Comparison of ENCODE assay signal across 27 cellular contexts in genomic region chr12:21308785-21309184, GRCh38. TPM values are rescaled to one million over a fixed set of nuclear protein-coding genes. Genes with fewer than 3 reads are reported as not detected.
DNase-seq lines count a peak whose midpoint lies in the region; ATAC-seq, FAIRE-seq and TF ChIP-seq lines count a peak whose summit lies in the region.
"Had no signal": no experiment of that assay in that cellular context is flagged by ENCODE, and none has a peak within 500 bp of the region (broad histone marks: within the 10 kb centered on the region; RNA-seq: fewer than 3 reads in every experiment).

No MANE protein-coding gene starts in this region.

- no peak for FAIRE-seq in endothelial cell of umbilical vein (lab: Jason Lieb, UNC)
- FAIRE-seq: GM12891, H54, HTR-8/SVneo, K562 had no signal

- no peaks in the 10 kb centered on the region for H3K4me1 Mint-ChIP-seq in activated T-cell treated with anti-CD3 and anti-CD28 coated beads, Interleukin-2, amount 50 U/mL, for 4 hours (ENCODE audit: low read depth)
- H3K4me1 Mint-ChIP-seq: CD4-positive, alpha-beta memory T cell had no signal

- no peaks in the 10 kb centered on the region for H3F3A ChIP-seq in Loucy (ENCODE audit: low read depth)

- H3K4me3 Mint-ChIP-seq in activated T-cell treated with anti-CD3 and anti-CD28 coated beads, Interleukin-2, amount 50 U/mL, for 4 hours, result no peak overlapping the region
- H3K4me3 Mint-ChIP-seq: CD4-positive, alpha-beta memory T cell had no signal

- DNase-seq in cerebellar cortex (ENCODE audit: low spot score) (peak; percentile 74), endothelial cell of umbilical vein (ENCODE audit: low read depth, low spot score) (peak; percentile 4), right lobe of liver (no peak)
- no peak for DNase-seq in activated T-cell treated with anti-CD3 and anti-CD28 coated beads, Interleukin-2, amount 50 U/mL, for 4 hours
- DNase-seq: CD4-positive, alpha-beta memory T cell; COR-L47; GDM1; Kasumi-1; MV-4-11; NCI-H1105 treated with DMSO at 0.1 percent for 48 hours; NCI-H2029; NCI-H2227 treated with DMSO at 0.1 percent for 48 hours; NCI-H526 treated with DMSO at 0.1 percent for 48 hours; PC-9; SJCRH30 had no signal

- no peaks in the 10 kb centered on the region for H3K9me3 Mint-ChIP-seq in activated T-cell treated with anti-CD3 and anti-CD28 coated beads, Interleukin-2, amount 50 U/mL, for 4 hours
- H3K9me3 Mint-ChIP-seq: CD4-positive, alpha-beta memory T cell had no signal

- no peak overlapping the region for H2AFZ ChIP-seq in Loucy (ENCODE audit: low read length)
- no peak overlapping the region for H2AFZ ChIP-seq in endothelial cell of umbilical vein (ENCODE audit: low read depth, low read length)
- H2AFZ ChIP-seq: PC-9 had no signal

- H3K9me3 ChIP-seq in Loucy (ENCODE audit: insufficient read depth, low read depth, low read length) (no peaks in the 10 kb centered on the region), endothelial cell of umbilical vein (replicated peaks; ENCODE audit: control insufficient read depth, insufficient read depth, low read length) (no peaks in the 10 kb centered on the region), right lobe of liver (no peaks in the 10 kb centered on the region)
- H3K9me3 ChIP-seq: SJCRH30 had no signal

- H3K79me2 ChIP-seq in Loucy (ENCODE audit: insufficient read depth, low read length) (no peaks in the 10 kb centered on the region), endothelial cell of umbilical vein (ENCODE audit: control insufficient read depth, insufficient read depth, low read length) (no peaks in the 10 kb centered on the region)

- dilution Hi-C loops in endothelial cell of umbilical vein (cut with MboI; ENCODE audit: extremely low pct_ligation_motif_present, low sequenced_read_pairs), result no loop called here

- H4K20me1 ChIP-seq in Loucy (ENCODE audit: insufficient read depth, low read length, poor library complexity, severe bottlenecking), result no peaks in the 10 kb centered on the region
- H4K20me1 ChIP-seq in endothelial cell of umbilical vein (replicated peaks; ENCODE audit: control insufficient read depth, extremely low read depth, insufficient read depth, low read length), result no peaks in the 10 kb centered on the region

- H3K9ac ChIP-seq in Loucy (ENCODE audit: low read depth, low read length, poor library complexity, severe bottlenecking) (no peak overlapping the region), endothelial cell of umbilical vein (replicated peaks; ENCODE audit: extremely low read depth, insufficient read depth, low read length) (no peak overlapping the region)

- peaks cover 8% of the 10 kb centered on the region for H3K27me3 Mint-ChIP-seq in activated T-cell treated with anti-CD3 and anti-CD28 coated beads, Interleukin-2, amount 50 U/mL, for 4 hours (ENCODE audit: low read depth)

- no TSS peak for BruUV-seq in endothelial cell of umbilical vein (replicated peaks; lab: Mats Ljungman, UMichigan)

- ATAC-seq in activated T-cell treated with anti-CD3 and anti-CD28 coated beads, Interleukin-2, amount 50 U/mL, for 4 hours, result no peak
- ATAC-seq in right lobe of liver (no peak), GM21825 (IDR thresholded peaks at IDR 0.05; ENCODE audit: unreplicated experiment) (no peak)
- ATAC-seq: K562, Right ventricle myocardium inferior had no signal

- H3K36me3 Mint-ChIP-seq in activated T-cell treated with anti-CD3 and anti-CD28 coated beads, Interleukin-2, amount 50 U/mL, for 4 hours (ENCODE audit: insufficient read depth), result no peaks in the 10 kb centered on the region
- H3K36me3 Mint-ChIP-seq: CD4-positive, alpha-beta memory T cell had no signal

- POLR2A ChIA-PET in endothelial cell of umbilical vein (lab: Charles Lee), result no interaction called here

- H3K27ac ChIP-seq in endothelial cell of umbilical vein (ENCODE audit: insufficient read depth, low read depth, low read length), result no peak overlapping the region
- H3K27ac ChIP-seq in temporal lobe (ENCODE audit: low read depth, low read length), result peak overlapping the region; percentile 22
- no peak overlapping the region for H3K27ac ChIP-seq in right lobe of liver
- H3K27ac ChIP-seq: PC-9, SJCRH30 had no signal

- 0 out of 2 replicates have a peak, but pooled peaks have one; percentile 12 for TF ChIP-seq CTCF in Loucy (conservative IDR thresholded peaks at IDR 0.05; ENCODE audit: low read length)
- TF ChIP-seq CTCF in endothelial cell of umbilical vein (IDR thresholded peaks at IDR 0.05; ENCODE audit: extremely low read depth in 1 of 2, insufficient read depth in 1 of 2, low read depth in 1 of 2, low read length in 2 of 2), result no peak
- TF ChIP-seq CTCF in right lobe of liver (IDR thresholded peaks at IDR 0.05), result no peak

- TF ChIP-seq POLR2A in endothelial cell of umbilical vein (IDR thresholded peaks at IDR 0.05; ENCODE audit: low read depth, low read length) (no peak), right lobe of liver (IDR thresholded peaks at IDR 0.05) (no peak)

- CTCF ChIA-PET in endothelial cell of umbilical vein (lab: Charles Lee), result interaction anchor here (0.7 to 1.3 kb wide), 4 partner anchors 11 to 372 kb away, joined by 3 to 9 read pairs (median 4); partner anchors contain the start of gene PYROXD1

- H3K27me3 ChIP-seq in Loucy (ENCODE audit: insufficient read depth, low read length, poor library complexity, severe bottlenecking) (no peaks in the 10 kb centered on the region), endothelial cell of umbilical vein (ENCODE audit: control insufficient read depth in 2 of 2, insufficient read depth in 2 of 2, low read length in 2 of 2) (peaks cover 1 to 3% of the 10 kb centered on the region in 2 experiments), right lobe of liver (no peaks in the 10 kb centered on the region)
- H3K27me3 ChIP-seq: SJCRH30 had no signal

- no peaks in the 10 kb centered on the region for H3K9me2 ChIP-seq in Loucy (replicated peaks; ENCODE audit: low read depth, low read length)

- WGBS in right lobe of liver (ENCODE audit: insufficient coverage, low coverage, low lambda C conversion rate, missing lambda C conversion rate), result 67% methylated on average over 1 of the region's 1 CpG

- intact Hi-C loops in endothelial cell of umbilical vein (cut with micrococcal nuclease), result no loop called here
- intact Hi-C loops in right lobe of liver (cut with DNase I), result no loop called here

- H3K4me1 ChIP-seq in Loucy (ENCODE audit: insufficient read depth, low read length, poor library complexity, severe bottlenecking), result no peaks in the 10 kb centered on the region
- no peaks in the 10 kb centered on the region for H3K4me1 ChIP-seq in endothelial cell of umbilical vein (ENCODE audit: control insufficient read depth, extremely low read depth, insufficient read depth, low read length)
- no peaks in the 10 kb centered on the region for H3K4me1 ChIP-seq in right lobe of liver
- H3K4me1 ChIP-seq: SJCRH30 had no signal

- H3K9me1 ChIP-seq in endothelial cell of umbilical vein (replicated peaks; ENCODE audit: control insufficient read depth, extremely low read depth, insufficient read depth, low read length), result no peaks in the 10 kb centered on the region

- H3K36me3 ChIP-seq in Loucy (ENCODE audit: insufficient read depth, low read length), result no peaks in the 10 kb centered on the region
- no peaks in the 10 kb centered on the region for H3K36me3 ChIP-seq in endothelial cell of umbilical vein (ENCODE audit: control insufficient read depth in 2 of 2, extremely low read depth in 1 of 2, insufficient read depth in 2 of 2, low read length in 2 of 2)
- H3K36me3 ChIP-seq in right lobe of liver, result no peaks in the 10 kb centered on the region
- H3K36me3 ChIP-seq: SJCRH30 had no signal

- H3K4me3 ChIP-seq in Loucy (ENCODE audit: low read length, poor library complexity, severe bottlenecking) (no peak overlapping the region), endothelial cell of umbilical vein (replicated peaks in 1 of 3; ENCODE audit: insufficient read depth in 1 of 3, low read depth in 1 of 3, low read length in 3 of 3) (no peak overlapping the region), right lobe of liver (no peak overlapping the region)
- H3K4me3 ChIP-seq: K562, PC-9, SJCRH30 had no signal

- H3K4me2 ChIP-seq in Loucy (ENCODE audit: low read depth, low read length, poor library complexity, severe bottlenecking) (no peak overlapping the region), endothelial cell of umbilical vein (ENCODE audit: insufficient read depth, low read length) (no peak overlapping the region)
- H3K4me2 ChIP-seq: PC-9 had no signal

TF ChIP-seq in endothelial cell of umbilical vein, 7 proteins besides CTCF, POLR2A, EP300 and RAD21:
- TF ChIP-seq JUN (IDR thresholded peaks at IDR 0.05; ENCODE audit: borderline replicate concordance, insufficient read depth, insufficient read length, low read depth) (no peak), GATA2 (IDR thresholded peaks at IDR 0.05; ENCODE audit: insufficient read depth, insufficient read length, low read depth, low read length) (no peak), POLR2AphosphoS5 (IDR thresholded peaks at IDR 0.05; ENCODE audit: insufficient read depth, low read depth, low read length) (no peak), MYC (IDR thresholded peaks at IDR 0.05; ENCODE audit: low read depth, low read length) (no peak), EZH2 (IDR thresholded peaks at IDR 0.05; ENCODE audit: borderline replicate concordance, low read depth, low read length, severe bottlenecking) (no peak), MAX (IDR thresholded peaks at IDR 0.05; ENCODE audit: insufficient read depth, insufficient read length) (no peak), FOS (IDR thresholded peaks at IDR 0.05; ENCODE audit: borderline replicate concordance, insufficient read depth, low read length) (no peak)

RNA-seq across cellular contexts. Expression of gene SLCO1A2, which starts 25.9 kb away (rescaled TPM):
- not detected in 2 replicates for total RNA-seq in endothelial cell of umbilical vein
- polyA plus RNA-seq in endothelial cell of umbilical vein, result not detected in 2 replicates
- not detected in 2 replicates for polyA plus RNA-seq in endothelial cell of umbilical vein (2011; cell fraction: cytosol; rRNA removed)
- 0.04 and 0.16 TPM in 2 replicates for polyA plus RNA-seq in endothelial cell of umbilical vein (2011; cell fraction: nucleus; rRNA removed)
- not detected in 2 replicates for polyA plus RNA-seq in endothelial cell of umbilical vein (2012)
- 0.58 TPM in 1 of 2 replicates, not detected in the other for polyA minus RNA-seq in endothelial cell of umbilical vein
- polyA minus RNA-seq in endothelial cell of umbilical vein (2011; cell fraction: cytosol; rRNA and poly(A)+ RNA removed), result not detected
- not detected in 2 replicates for polyA minus RNA-seq in endothelial cell of umbilical vein (2011; cell fraction: nucleus; rRNA and poly(A)+ RNA removed)
- total RNA-seq in temporal lobe, result 11.1 TPM
- not detected for total RNA-seq in activated T-cell treated with anti-CD3 and anti-CD28 coated beads, Interleukin-2, amount 50 U/mL, for 4 hours
- total RNA-seq in right lobe of liver, result 10 to 100 TPM in 1 of 6 experiments, 1 to 10 TPM in 2, under 1 TPM in 2, not detected in 1; 0.06 to 19.8 (median 3.2) TPM
- total RNA-seq: A673; CD4-positive, alpha-beta memory T cell; MCF 10A; NCI-H460; Right ventricle myocardium inferior; RPMI7951 had no signal
- polyA plus RNA-seq: CD4-positive, alpha-beta memory T cell had no signal

Comparison
In these comparisons a context has a peak if more than half of its experiments do, and no peak if none do; other contexts are left out.
1. DNase-seq: peak in cerebellar cortex (single experiment) and endothelial cell of umbilical vein (single experiment); none in activated T-cell treated with anti-CD3 and anti-CD28 coated beads, Interleukin-2, amount 50 U/mL, for 4 hours (single experiment) and right lobe of liver (0 of 3).